Comparison of ENCODE assay signal across 24 cellular contexts in the genomic region with DNA sequence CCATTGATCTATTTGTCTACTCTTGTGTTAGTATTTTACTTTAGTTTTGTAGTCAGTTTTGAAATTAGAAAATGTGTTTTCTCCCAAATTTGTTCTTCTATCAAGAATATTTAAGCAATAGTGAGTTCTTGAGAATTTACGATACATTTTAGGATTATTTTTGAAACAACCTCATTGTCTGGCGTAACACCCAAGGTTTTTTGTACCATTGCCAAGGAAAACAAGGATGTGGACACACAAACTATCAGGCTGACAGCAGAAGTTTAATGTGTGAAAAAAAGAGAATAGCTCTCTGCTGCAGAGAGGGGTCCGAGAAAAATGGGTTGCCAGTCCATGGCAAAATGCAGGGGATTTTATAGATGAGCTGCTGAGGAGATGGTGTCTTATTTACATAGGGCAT.
DNase-seq lines count a peak whose midpoint lies in the region; FAIRE-seq and TF ChIP-seq lines count a peak whose summit lies in the region.
"Had no signal": no experiment of that assay in that cellular context is flagged by ENCODE, and none has a peak within 500 bp of the region (broad histone marks: within the 10 kb centered on the region; RNA-seq: fewer than 3 reads in every experiment).

No MANE protein-coding gene starts in this region.

- TF ChIP-seq CTCF in MCF 10A (IDR thresholded peaks at IDR 0.05; ENCODE audit: unreplicated experiment) (no peak), breast epithelium (IDR thresholded peaks at IDR 0.05) (no peak), brain microvascular endothelial cell (IDR thresholded peaks at IDR 0.05; ENCODE audit: low read depth, low read length, missing control alignments) (no peak)

- H3K36me3 ChIP-seq in breast epithelium (no peaks in the 10 kb centered on the region), brain microvascular endothelial cell (replicated peaks) (no peaks in the 10 kb centered on the region)

- no peaks in the 10 kb centered on the region for H3K36me3 Mint-ChIP-seq in MCF 10A (ENCODE audit: insufficient read depth, unreplicated experiment)
- H3K36me3 Mint-ChIP-seq: CD8-positive, alpha-beta memory T cell; IgD-negative memory B cell had no signal

- peaks cover 8% of the 10 kb centered on the region for H3K9me3 Mint-ChIP-seq in MCF 10A (ENCODE audit: unreplicated experiment)

- CTCF ChIA-PET in MCF 10A (lab: Yijun Ruan, JAX), result no interaction called here

- no peak overlapping the region for H3K27ac ChIP-seq in breast epithelium
- H3K27ac ChIP-seq in brain microvascular endothelial cell, result no peak overlapping the region

- intact Hi-C loops in MCF 10A (cut with micrococcal nuclease), result no loop called here
- intact Hi-C loops in breast epithelium (cut with DNase I; ENCODE audit: low total_unique reads), result no loop called here

- H3K27ac Mint-ChIP-seq in MCF 10A (ENCODE audit: low read depth, unreplicated experiment), result no peak overlapping the region
- H3K27ac Mint-ChIP-seq: CD8-positive, alpha-beta memory T cell; IgD-negative memory B cell had no signal

- H3K4me1 ChIP-seq in breast epithelium, result no peaks in the 10 kb centered on the region

- peaks cover 3 to 7% of the 10 kb centered on the region in 2 donors for H3K9me3 ChIP-seq in breast epithelium

- BruUV-seq in MCF 10A (replicated peaks; lab: Mats Ljungman, UMichigan), result no TSS peak

- H3K4me3 ChIP-seq in breast epithelium (no peak overlapping the region), brain microvascular endothelial cell (ENCODE audit: low read depth, low read length) (no peak overlapping the region)

- TF ChIP-seq POLR2A in breast epithelium (IDR thresholded peaks at IDR 0.05), result no peak

- DNase-seq in MCF 10A (ENCODE audit: unreplicated experiment) (peak; percentile 22), breast epithelium (ENCODE audit: low spot score in 2 of 2) (no peak), NCI-H774 (lab: John Stamatoyannopoulos, UW) (peak; percentile 37), brain microvascular endothelial cell (peak; percentile 11), NCI-H524 (lab: John Stamatoyannopoulos, UW) (no peak), NCI-H2029 (lab: John Stamatoyannopoulos, UW) (no peak), urothelium cell line (ENCODE audit: low spot score) (no peak), SKM-1 treated with dmso at 0.1 percent for 144 hours (lab: John Stamatoyannopoulos, UW; ENCODE audit: unreplicated experiment) (no peak)
- DNase-seq: AML-193; C1 segment of cervical spinal cord; CD8-positive, alpha-beta memory T cell; EL; GF-D8; Kasumi-1; MM.1S; NCI-H1048; NCI-H1436 treated with DMSO at 0.1 percent for 48 hours; NCI-H2029 treated with DMSO at 0.1 percent for 48 hours; NCI-H2171 treated with DMSO at 0.1 percent for 48 hours; NCI-H446 treated with DMSO at 0.1 percent for 48 hours; T-helper 2 cell had no signal

- H3K27me3 Mint-ChIP-seq in MCF 10A (ENCODE audit: insufficient read depth, unreplicated experiment), result no peaks in the 10 kb centered on the region
- H3K27me3 Mint-ChIP-seq: CD8-positive, alpha-beta memory T cell; IgD-negative memory B cell had no signal

- no peaks in the 10 kb centered on the region for H3K4me1 Mint-ChIP-seq in MCF 10A (ENCODE audit: insufficient read depth, unreplicated experiment)
- H3K4me1 Mint-ChIP-seq: CD8-positive, alpha-beta memory T cell; IgD-negative memory B cell had no signal

- POLR2A ChIA-PET in MCF 10A (lab: Yijun Ruan, JAX), result no interaction called here

- in situ Hi-C loops in brain microvascular endothelial cell (cut with HindIII; ENCODE audit: low pct_ligation_motif_present, low sequenced_read_pairs), result no loop called here

- no peak overlapping the region for H3K4me3 Mint-ChIP-seq in MCF 10A (ENCODE audit: unreplicated experiment)
- H3K4me3 Mint-ChIP-seq: CD8-positive, alpha-beta memory T cell; IgD-negative memory B cell had no signal

- no peak for FAIRE-seq in urothelium cell line (lab: Jason Lieb, UNC)
- FAIRE-seq: GM19239, H1 had no signal

- H3K27me3 ChIP-seq in breast epithelium (no peaks in the 10 kb centered on the region), brain microvascular endothelial cell (replicated peaks) (no peaks in the 10 kb centered on the region)

Comparison
In these comparisons a context has a peak if more than half of its experiments do, and no peak if none do; other contexts are left out.
1. DNase-seq: peak in MCF 10A (single experiment), NCI-H774 (single experiment) and brain microvascular endothelial cell (single experiment); none in breast epithelium (0 of 2), NCI-H524 (0 of 2), NCI-H2029 (single experiment), urothelium cell line (single experiment) and SKM-1 treated with dmso at 0.1 percent for 144 hours (single experiment).